Comparison of ENCODE assay signal across 9 cellular contexts in the genomic region with DNA sequence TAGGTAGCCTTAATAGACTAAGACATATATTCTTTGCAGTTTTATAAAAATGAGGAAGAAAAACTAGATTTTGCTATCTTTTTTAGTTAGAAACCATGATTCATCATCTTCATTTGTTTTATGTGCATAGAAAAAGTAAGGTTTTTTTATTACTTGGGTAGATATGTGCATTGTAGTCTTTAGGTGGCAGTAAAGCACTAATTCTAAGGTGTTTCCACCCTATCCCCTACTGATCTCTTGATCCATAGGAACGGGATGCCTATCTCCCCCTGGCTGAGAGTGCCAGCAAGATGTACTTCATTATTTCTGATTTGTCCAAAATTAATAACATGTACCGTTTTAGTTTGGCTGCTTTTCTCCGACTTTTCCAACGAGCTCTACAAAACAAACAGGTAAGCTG.
DNase-seq lines count a peak whose midpoint lies in the region; ATAC-seq and TF ChIP-seq lines count a peak whose summit lies in the region.
"Had no signal": no experiment of that assay in that cellular context is flagged by ENCODE, and none has a peak within 500 bp of the region (broad histone marks: within the 10 kb centered on the region; RNA-seq: fewer than 3 reads in every experiment).

No MANE protein-coding gene starts in this region.

- no peak overlapping the region for H3K27ac Mint-ChIP-seq in GM23338
- no peak overlapping the region for H3K27ac Mint-ChIP-seq in brain
- H3K27ac Mint-ChIP-seq in natural killer cell = no peak overlapping the region
- H3K27ac Mint-ChIP-seq: mesothelial cell of epicardium had no signal

- intact Hi-C loops in natural killer cell (cut with micrococcal nuclease) = no loop called here

- H3F3A ChIP-seq in GM23338 (replicated peaks; ENCODE audit: low read depth) (no peaks in the 10 kb centered on the region), neural cell (ENCODE audit: insufficient read depth, low read length, poor library complexity, severe bottlenecking) (no peaks in the 10 kb centered on the region)

- peak; percentile 79 for TF ChIP-seq RAD21 in neural cell (conservative IDR thresholded peaks at IDR 0.05)

- H3K27me3 Mint-ChIP-seq in GM23338 (ENCODE audit: insufficient read depth, low read depth, poor library complexity) (no peaks in the 10 kb centered on the region), brain (no peaks in the 10 kb centered on the region), natural killer cell (ENCODE audit: low read depth in 2 of 2) (no peaks in the 10 kb centered on the region)

- no peak overlapping the region for H3K27ac ChIP-seq in GM23338 (ENCODE audit: low read depth)
- no peak overlapping the region for H3K27ac ChIP-seq in neural cell (ENCODE audit: low read length)

- TF ChIP-seq EP300 in neural cell (conservative IDR thresholded peaks at IDR 0.05; ENCODE audit: poor library complexity, severe bottlenecking) = no peak

- no peaks in the 10 kb centered on the region for H3K9me3 ChIP-seq in neural cell (ENCODE audit: low read length)

- H3K4me1 Mint-ChIP-seq in GM23338 = peaks cover 4% of the 10 kb centered on the region; the same call in 2 of the 3 replicates
- H3K4me1 Mint-ChIP-seq in brain = no peaks in the 10 kb centered on the region
- H3K4me1 Mint-ChIP-seq in natural killer cell = no peaks in the 10 kb centered on the region
- H3K4me1 Mint-ChIP-seq: mesothelial cell of epicardium had no signal

- H3K4me3 ChIP-seq in GM23338 = no peak overlapping the region
- H3K4me3 ChIP-seq in neural cell (ENCODE audit: low read length) = no peak overlapping the region

- H2AFZ ChIP-seq in GM23338 (no peak overlapping the region), neural cell (ENCODE audit: low read depth, low read length) (no peak overlapping the region)

- DNase-seq in GM23338 (ENCODE audit: low spot score) (peak; percentile 60), NCI-H2227 (lab: John Stamatoyannopoulos, UW; ENCODE audit: unreplicated experiment) (peak; percentile 22), NOMO-1 treated with DMSO at 0.1 percent for 48 hours (lab: John Stamatoyannopoulos, UW; ENCODE audit: unreplicated experiment) (no peak), superior temporal gyrus (ENCODE audit: extremely low spot score) (no peak), natural killer cell (no peak)

- H3K4me2 ChIP-seq in GM23338 (no peak overlapping the region), neural cell (ENCODE audit: low read length) (no peak overlapping the region)

- ATAC-seq in GM23338 = peak; percentile 82
- no peak for ATAC-seq in GM18505 (IDR thresholded peaks at IDR 0.05; ENCODE audit: unreplicated experiment)
- no peak for ATAC-seq in natural killer cell

- H3K27me3 ChIP-seq in GM23338 (ENCODE audit: insufficient read depth) (no peaks in the 10 kb centered on the region), neural cell (ENCODE audit: insufficient read depth, low read depth, low read length) (no peaks in the 10 kb centered on the region)

- no peaks in the 10 kb centered on the region for H3K36me3 ChIP-seq in GM23338 (ENCODE audit: insufficient read depth)
- peaks cover 5% of the 10 kb centered on the region for H3K36me3 ChIP-seq in neural cell (ENCODE audit: insufficient read depth, low read length)

- no peaks in the 10 kb centered on the region for H3K9me2 ChIP-seq in GM23338 (ENCODE audit: insufficient read depth)
- H3K9me2 ChIP-seq in neural cell (ENCODE audit: insufficient read depth, low read length) = no peaks in the 10 kb centered on the region

- no peaks in the 10 kb centered on the region for H3K4me1 ChIP-seq in GM23338 (ENCODE audit: insufficient read depth)

- H3K9me3 Mint-ChIP-seq in GM23338 (no peaks in the 10 kb centered on the region), brain (no peaks in the 10 kb centered on the region), natural killer cell (peaks cover 0 to 4% of the 10 kb centered on the region in 2 donors)
- H3K9me3 Mint-ChIP-seq: mesothelial cell of epicardium had no signal

- H3K9ac ChIP-seq in neural cell (ENCODE audit: low read length) = no peak overlapping the region

- TF ChIP-seq CTCF in GM23338 (conservative IDR thresholded peaks at IDR 0.05; ENCODE audit: low read depth in 2 of 2) (peak; percentile 61 to 66), brain (conservative IDR thresholded peaks at IDR 0.05) (peak; percentile 27 to 63), neural cell (IDR thresholded peaks at IDR 0.05; ENCODE audit: poor library complexity, severe bottlenecking) (peak; percentile 79), natural killer cell (IDR thresholded peaks at IDR 0.05) (no peak)

- H4K20me1 ChIP-seq in GM23338 (replicated peaks; ENCODE audit: insufficient read depth) = no peaks in the 10 kb centered on the region
- H4K20me1 ChIP-seq in neural cell (ENCODE audit: insufficient read depth) = no peaks in the 10 kb centered on the region

- no peak for TF ChIP-seq POLR2A in GM18505 (IDR thresholded peaks at IDR 0.05; ENCODE audit: borderline replicate concordance, extremely low read depth, insufficient read depth, insufficient read length)

- H3K36me3 Mint-ChIP-seq in GM23338 (ENCODE audit: low read depth) = peaks cover 12% of the 10 kb centered on the region; the same call in 2 of the 3 replicates
- peaks cover 24% of the 10 kb centered on the region for H3K36me3 Mint-ChIP-seq in brain
- H3K36me3 Mint-ChIP-seq in natural killer cell = peaks cover 11% of the 10 kb centered on the region

- H3K4me3 Mint-ChIP-seq in GM23338 (no peak overlapping the region), brain (no peak overlapping the region), natural killer cell (no peak overlapping the region)
- H3K4me3 Mint-ChIP-seq: mesothelial cell of epicardium had no signal

- no peaks in the 10 kb centered on the region for H3K79me2 ChIP-seq in GM23338 (replicated peaks; ENCODE audit: insufficient read depth)
- H3K79me2 ChIP-seq in neural cell (replicated peaks; ENCODE audit: insufficient read depth, low read length) = no peaks in the 10 kb centered on the region

TF ChIP-seq in GM23338, 12 proteins besides CTCF, POLR2A, EP300 and RAD21:
- no peak for TF ChIP-seq POLR2AphosphoS5 (IDR thresholded peaks at IDR 0.05; ENCODE audit: low read depth)
- no peak for TF ChIP-seq NANOG (IDR thresholded peaks at IDR 0.05; ENCODE audit: borderline replicate concordance)
- no peak for TF ChIP-seq ZNF114 (CRISPR knock-in tag; IDR thresholded peaks at IDR 0.05)
TF ChIP-seq in GM23338: peak in this region for 0.

TF ChIP-seq in neural cell, 6 proteins besides CTCF, POLR2A, EP300 and RAD21:
- TF ChIP-seq SMC3 (conservative IDR thresholded peaks at IDR 0.05; ENCODE audit: poor library complexity) (peak; percentile 70), TAF1 (IDR thresholded peaks at IDR 0.05; ENCODE audit: low read depth) (no peak), POLR2AphosphoS5 (IDR thresholded peaks at IDR 0.05) (no peak), MXI1 (conservative IDR thresholded peaks at IDR 0.05; ENCODE audit: poor library complexity, severe bottlenecking) (no peak), EZH2 (IDR thresholded peaks at IDR 0.05; ENCODE audit: borderline replicate concordance, insufficient read depth, low read length, poor library complexity, severe bottlenecking) (no peak)
- TF ChIP-seq, protein P1, sequence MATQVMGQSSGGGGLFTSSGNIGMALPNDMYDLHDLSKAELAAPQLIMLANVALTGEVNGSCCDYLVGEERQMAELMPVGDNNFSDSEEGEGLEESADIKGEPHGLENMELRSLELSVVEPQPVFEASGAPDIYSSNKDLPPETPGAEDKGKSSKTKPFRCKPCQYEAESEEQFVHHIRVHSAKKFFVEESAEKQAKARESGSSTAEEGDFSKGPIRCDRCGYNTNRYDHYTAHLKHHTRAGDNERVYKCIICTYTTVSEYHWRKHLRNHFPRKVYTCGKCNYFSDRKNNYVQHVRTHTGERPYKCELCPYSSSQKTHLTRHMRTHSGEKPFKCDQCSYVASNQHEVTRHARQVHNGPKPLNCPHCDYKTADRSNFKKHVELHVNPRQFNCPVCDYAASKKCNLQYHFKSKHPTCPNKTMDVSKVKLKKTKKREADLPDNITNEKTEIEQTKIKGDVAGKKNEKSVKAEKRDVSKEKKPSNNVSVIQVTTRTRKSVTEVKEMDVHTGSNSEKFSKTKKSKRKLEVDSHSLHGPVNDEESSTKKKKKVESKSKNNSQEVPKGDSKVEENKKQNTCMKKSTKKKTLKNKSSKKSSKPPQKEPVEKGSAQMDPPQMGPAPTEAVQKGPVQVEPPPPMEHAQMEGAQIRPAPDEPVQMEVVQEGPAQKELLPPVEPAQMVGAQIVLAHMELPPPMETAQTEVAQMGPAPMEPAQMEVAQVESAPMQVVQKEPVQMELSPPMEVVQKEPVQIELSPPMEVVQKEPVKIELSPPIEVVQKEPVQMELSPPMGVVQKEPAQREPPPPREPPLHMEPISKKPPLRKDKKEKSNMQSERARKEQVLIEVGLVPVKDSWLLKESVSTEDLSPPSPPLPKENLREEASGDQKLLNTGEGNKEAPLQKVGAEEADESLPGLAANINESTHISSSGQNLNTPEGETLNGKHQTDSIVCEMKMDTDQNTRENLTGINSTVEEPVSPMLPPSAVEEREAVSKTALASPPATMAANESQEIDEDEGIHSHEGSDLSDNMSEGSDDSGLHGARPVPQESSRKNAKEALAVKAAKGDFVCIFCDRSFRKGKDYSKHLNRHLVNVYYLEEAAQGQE (IDR thresholded peaks at IDR 0.05; ENCODE audit: borderline replicate concordance) = no peak

Comparison
In these comparisons a context has a peak if more than half of its experiments do, and no peak if none do; other contexts are left out.
1. DNase-seq: peak in GM23338 (single experiment) and NCI-H2227 (single experiment); none in NOMO-1 treated with DMSO at 0.1 percent for 48 hours (single experiment), superior temporal gyrus (single experiment) and natural killer cell (single experiment).